ENCODE assay signal across 18 cellular contexts in the genomic region with DNA sequence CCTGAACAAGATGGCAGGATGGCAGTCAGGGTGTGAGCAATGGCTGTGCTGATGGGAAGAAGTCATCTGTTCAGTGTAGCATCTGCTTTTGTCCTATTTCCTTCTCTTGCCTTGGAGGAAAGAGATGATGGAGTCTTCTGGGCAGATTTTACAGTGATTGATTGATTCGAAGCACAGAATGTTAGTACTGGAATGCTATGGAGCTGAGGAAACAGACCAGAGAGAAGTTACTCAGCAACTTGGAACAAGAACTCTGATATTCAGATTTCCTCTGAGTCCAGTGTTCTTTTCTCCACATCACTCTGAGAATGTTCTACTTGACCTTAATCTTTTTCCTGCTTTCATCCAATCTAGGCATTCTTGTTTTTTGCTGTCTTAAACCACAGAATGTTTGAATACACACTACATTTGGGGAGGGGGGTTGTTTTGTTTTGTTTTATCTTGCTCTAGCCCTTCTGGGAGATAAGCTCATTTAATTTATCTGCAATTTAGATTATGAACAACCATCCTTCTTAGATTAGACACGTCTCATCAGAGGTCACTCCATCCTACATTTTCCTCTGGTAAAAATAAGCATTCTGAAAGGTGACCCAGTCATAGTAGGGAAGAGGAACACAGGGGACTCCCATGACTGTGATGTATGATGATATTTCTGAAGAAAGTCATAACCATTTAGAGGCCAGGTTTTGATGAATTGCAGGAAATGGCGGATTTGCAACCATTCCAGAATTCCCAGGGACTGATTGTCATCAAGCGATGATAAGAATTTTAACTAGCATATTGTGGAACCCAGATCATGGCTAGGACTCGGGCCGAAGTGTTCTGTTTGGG.
"Had no signal": no experiment of that assay in that cellular context is flagged by ENCODE, and none has a peak within 500 bp of the region (broad histone marks: within the 10 kb centered on the region; RNA-seq: fewer than 3 reads in every experiment).

No MANE protein-coding gene starts in this region.

- H3K9me3 ChIP-seq: adrenal gland, body of pancreas, left lung, tibial artery, vagina had no signal

- H3K9me3 Mint-ChIP-seq: activated T-helper 2 cell treated with anti-CD3 and anti-CD28 coated beads, Interferon-gamma antibody, Interleukin-2, Interleukin-4, amounts not matched to agents 10 μg/mL and 5 μg/mL and 100 μg/mL, durations not matched to agents 14 hours and 24 hours and 36 hours; T-helper 1 cell treated with Interleukin-12 subunit alpha and Interleukin-12 subunit beta and Interleukin-4 antibody, amounts not matched to agents 30 μg/mL and 1 μg/mL, for 36 hours had no signal

- H2AFZ ChIP-seq: parathyroid adenoma had no signal

- H3K79me2 ChIP-seq: parathyroid adenoma had no signal

- H3K27ac ChIP-seq: body of pancreas, parathyroid adenoma, tibial artery, vagina had no signal

- H3K4me1 ChIP-seq: body of pancreas, parathyroid adenoma had no signal

- H3K27ac Mint-ChIP-seq: activated CD4-positive, alpha-beta T cell treated with anti-CD3 and anti-CD28 coated beads, Interleukin-2, amount 10 ng/mL, durations not matched to agents 24 days and 14 days; activated T-helper 2 cell treated with anti-CD3 and anti-CD28 coated beads, Interferon-gamma antibody, Interleukin-2, Interleukin-4, amounts not matched to agents 10 μg/mL and 5 μg/mL and 100 μg/mL, durations not matched to agents 14 hours and 24 hours and 36 hours; mesothelial cell of epicardium; T-helper 1 cell treated with Interleukin-12 subunit alpha and Interleukin-12 subunit beta and Interleukin-4 antibody, amounts not matched to agents 30 μg/mL and 1 μg/mL, for 36 hours; WTC11 had no signal

- DNase-seq: activated CD4-positive, alpha-beta T cell treated with anti-CD3 and anti-CD28 coated beads, Interleukin-2, amount 10 ng/mL, durations not matched to agents 24 days and 14 days; activated naive CD4-positive, alpha-beta T cell treated with anti-CD3 and anti-CD28 coated beads, Interleukin-2, amount 50 U/mL, for 16 hours; adrenal gland; body of pancreas; cortex of kidney; erythroblast; foreskin fibroblast; left lung; retina; tibial artery had no signal

- H3K4me3 ChIP-seq: adrenal gland, body of pancreas, left lung, skin epidermis, tibial artery, vagina had no signal

- H3K27me3 ChIP-seq: adrenal gland, body of pancreas, left lung, tibial artery, vagina had no signal

- H3K9ac ChIP-seq: parathyroid adenoma had no signal

- H3K36me3 ChIP-seq: adrenal gland, left lung, tibial artery, vagina had no signal

- H3K36me3 Mint-ChIP-seq: mesothelial cell of epicardium had no signal

- H3K4me1 Mint-ChIP-seq: activated CD4-positive, alpha-beta T cell treated with anti-CD3 and anti-CD28 coated beads, Interleukin-2, amount 10 ng/mL, durations not matched to agents 24 days and 14 days; central memory CD8-positive, alpha-beta T cell had no signal

- H3K4me3 Mint-ChIP-seq: activated CD4-positive, alpha-beta T cell treated with anti-CD3 and anti-CD28 coated beads, Interleukin-2, amount 10 ng/mL, durations not matched to agents 24 days and 14 days; central memory CD8-positive, alpha-beta T cell; mesothelial cell of epicardium; T-helper 1 cell treated with Interleukin-12 subunit alpha and Interleukin-12 subunit beta and Interleukin-4 antibody, amounts not matched to agents 30 μg/mL and 1 μg/mL, for 36 hours; WTC11 had no signal

- ATAC-seq: body of pancreas, left lung, WTC11 had no signal
